ENCODE assay signal across 26 cellular contexts in genomic region chr10:5013385-5013784, GRCh38. TPM values are rescaled to one million over a fixed set of nuclear protein-coding genes. Genes with fewer than 3 reads are reported as not detected.
DNase-seq lines count a peak whose midpoint lies in the region; ATAC-seq and TF ChIP-seq lines count a peak whose summit lies in the region.
"Had no signal": no experiment of that assay in that cellular context is flagged by ENCODE, and none has a peak within 500 bp of the region (broad histone marks: within the 10 kb centered on the region; RNA-seq: fewer than 3 reads in every experiment).

No MANE protein-coding gene starts in this region.

- H3K9me3 ChIP-seq in WERI-Rb-1 (ENCODE audit: severe bottlenecking) = no peaks in the 10 kb centered on the region
- H3K9me3 ChIP-seq: BLaER1 treated with 17β-estradiol and CSF1 and Interleukin-3, amounts not matched to agents 10 nM and 100 nM; Peyer's patch had no signal

- DNase-seq in NCI-H510A treated with DMSO at 0.1 percent for 48 hours (lab: John Stamatoyannopoulos, UW) (peak; percentile 4), NCI-H510A (lab: John Stamatoyannopoulos, UW) (no peak), WERI-Rb-1 (no peak), mesenteric fat pad (ENCODE audit: low spot score) (no peak)
- DNase-seq: AML-193; CD4-positive, alpha-beta T cell; COR-L47; DMS79 treated with DMSO at 0.1 percent for 48 hours; H9; IMR-90; NCI-H1048; NCI-H1417; NCI-H1694 treated with DMSO at 0.1 percent for 48 hours; NCI-H2081; NCI-H2171 treated with DMSO at 0.1 percent for 48 hours; NCI-H345; NCI-H526; Peyer's patch; SHP77 treated with DMSO at 0.1 percent for 48 hours; T-helper 1 cell had no signal

- peak; percentile 33; the same call in 1 of the 2 replicates for TF ChIP-seq EP300 in Ishikawa (IDR thresholded peaks at IDR 0.05; ENCODE audit: borderline replicate concordance)

- H3K36me3 ChIP-seq in WERI-Rb-1 = no peaks in the 10 kb centered on the region
- H3K36me3 ChIP-seq: BLaER1 treated with 17β-estradiol and CSF1 and Interleukin-3, amounts not matched to agents 10 nM and 100 nM; Peyer's patch had no signal

- no peak overlapping the region for H3K4me3 ChIP-seq in WERI-Rb-1 (ENCODE audit: low read depth, low read length)
- H3K4me3 ChIP-seq: BLaER1 treated with 17β-estradiol and CSF1 and Interleukin-3, amounts not matched to agents 10 nM and 100 nM; GM23338; Peyer's patch had no signal

- no peak for TF ChIP-seq CTCF in WERI-Rb-1 (IDR thresholded peaks at IDR 0.05; ENCODE audit: low read depth, low read length)

- no peaks in the 10 kb centered on the region for H3K27me3 ChIP-seq in WERI-Rb-1 (ENCODE audit: insufficient read depth, low read depth, severe bottlenecking)
- H3K27me3 ChIP-seq: BLaER1 treated with 17β-estradiol and CSF1 and Interleukin-3, amounts not matched to agents 10 nM and 100 nM; Peyer's patch had no signal

- TF ChIP-seq RAD21 in Ishikawa (IDR thresholded peaks at IDR 0.05; ENCODE audit: low read depth) = no peak

- ATAC-seq in esophagus mucosa (peak; percentile 59), HG02981 (IDR thresholded peaks at IDR 0.05; ENCODE audit: unreplicated experiment) (no peak)
- ATAC-seq: GM23338 had no signal

- no peak overlapping the region for H3K27ac ChIP-seq in WERI-Rb-1
- H3K27ac ChIP-seq: BLaER1 treated with 17β-estradiol and CSF1 and Interleukin-3, amounts not matched to agents 10 nM and 100 nM; KMS-11; Peyer's patch had no signal

TF ChIP-seq in Ishikawa, 13 proteins besides CTCF, POLR2A, EP300 and RAD21:
- TF ChIP-seq NFIC (IDR thresholded peaks at IDR 0.05) (peak; percentile 30; the same call in 1 of the 2 replicates), MAX (IDR thresholded peaks at IDR 0.05) (no peak), TEAD4 (IDR thresholded peaks at IDR 0.05) (peak; percentile 70), USF1 (IDR thresholded peaks at IDR 0.05) (no peak), EGR1 (IDR thresholded peaks at IDR 0.05) (no peak), TAF1 (IDR thresholded peaks at IDR 0.05; ENCODE audit: low read depth) (no peak), REST (IDR thresholded peaks at IDR 0.05; ENCODE audit: low read depth) (no peak), ZBTB7A (IDR thresholded peaks at IDR 0.05; ENCODE audit: low read depth) (no peak)

RNA-seq across cellular contexts. Expression of gene AKR1C2, which starts 9.7 kb away (rescaled TPM):
- 115 TPM for total RNA-seq in esophagus mucosa
- total RNA-seq in mesenteric fat pad = 767 TPM

RNA-seq across cellular contexts. Expression of gene AKR1C1, which starts 50.2 kb away (rescaled TPM):
- total RNA-seq in esophagus mucosa (54.2 TPM), mesenteric fat pad (593 TPM)

Comparison
In these comparisons a context has a peak if more than half of its experiments do, and no peak if none do; other contexts are left out.
1. RNA of gene AKR1C1, which starts 50.2 kb away (total RNA-seq): 593 TPM in mesenteric fat pad (single experiment); 54.2 TPM in esophagus mucosa (single experiment); every median in the first group is over 10 times any median in the second.